Comparison of ENCODE assay signal across 8 cellular contexts in genomic region chr15:51037474-51037873, GRCh38. TPM values are rescaled to one million over a fixed set of nuclear protein-coding genes. Genes with fewer than 3 reads are reported as not detected.
A peak's percentile ranks its signal among the peaks of the same experiment; 100 is the strongest.
DNase-seq lines count a peak whose midpoint lies in the region; ATAC-seq and TF ChIP-seq lines count a peak whose summit lies in the region.
"Not testable (repeated sequence)": the region's sequence is repeated elsewhere in the genome, so short reads cannot be mapped to it uniquely, and the experiment has no call there.

No MANE protein-coding gene starts in this region.

- H3K36me3 Mint-ChIP-seq in CD8-positive, alpha-beta memory T cell; activated CD4-positive, alpha-beta T cell treated with anti-CD3 and anti-CD28 coated beads, Interleukin-2, amount 10 ng/mL, durations not matched to agents 24 days and 14 days (ENCODE audit: low read depth); mesothelial cell of epicardium; osteocyte (ENCODE audit: unreplicated experiment): not testable (repeated sequence)

- H3K4me1 ChIP-seq in CD8-positive, alpha-beta memory T cell (ENCODE audit: insufficient read depth, low read length): not testable (repeated sequence)
- H3K4me1 ChIP-seq in HCT116 (ENCODE audit: control insufficient read depth in 1 of 2, insufficient read depth in 2 of 2, low read length in 2 of 2): peaks cover 9 to 11% of the 10 kb centered on the region in 2 experiments

- not testable (repeated sequence) for H3K9me3 ChIP-seq in CD8-positive, alpha-beta memory T cell (ENCODE audit: low read length); HCT116 (ENCODE audit: control insufficient read depth in 1 of 2, insufficient read depth in 1 of 2, low read depth in 1 of 2, low read length in 2 of 2)

- not testable (repeated sequence) for H3K27ac Mint-ChIP-seq in CD8-positive, alpha-beta memory T cell; activated CD4-positive, alpha-beta T cell treated with anti-CD3 and anti-CD28 coated beads, Interleukin-2, amount 10 ng/mL, durations not matched to agents 24 days and 14 days; mesothelial cell of epicardium; osteocyte (ENCODE audit: unreplicated experiment)

- H3K9ac ChIP-seq in HCT116 (ENCODE audit: low read length): peak overlapping the region; percentile 65

- TF ChIP-seq RAD21 in HCT116 (IDR thresholded peaks at IDR 0.05; ENCODE audit: low read depth): not testable (repeated sequence)

- not testable (repeated sequence) for H4K20me1 ChIP-seq in HCT116 (ENCODE audit: insufficient read depth)

- POLR2A ChIA-PET in CD8-positive, alpha-beta memory T cell (lab: Charles Lee); HCT116 (lab: Charles Lee): not testable (repeated sequence)

- H3K9me3 Mint-ChIP-seq in CD8-positive, alpha-beta memory T cell; activated CD4-positive, alpha-beta T cell treated with anti-CD3 and anti-CD28 coated beads, Interleukin-2, amount 10 ng/mL, durations not matched to agents 24 days and 14 days; mesothelial cell of epicardium; osteocyte (ENCODE audit: unreplicated experiment): not testable (repeated sequence)

- BruUV-seq in HCT116 (replicated peaks; lab: Mats Ljungman, UMichigan): TSS peak; percentile 65

- intact Hi-C loops in HCT116 (cut with micrococcal nuclease); activated CD4-positive, alpha-beta T cell treated with anti-CD3 and anti-CD28 coated beads, Interleukin-2, amount 10 ng/mL, durations not matched to agents 24 days and 14 days (cut with micrococcal nuclease): not testable (repeated sequence)

- peak overlapping the region; percentile 16 for H3K27ac ChIP-seq in CD8-positive, alpha-beta memory T cell (ENCODE audit: low read depth, low read length)
- H3K27ac ChIP-seq in HCT116 (ENCODE audit: low read depth, low read length): peak overlapping the region; percentile 67

- RAD21 ChIA-PET in HCT116 (lab: Charles Lee; ENCODE audit: low non-redundant PET in 1 of 2, low total read pairs in 2 of 2, uncharacterized antibody in 2 of 2, unreplicated experiment in 2 of 2): not testable (repeated sequence)

- not testable (repeated sequence) for H3K27me3 Mint-ChIP-seq in CD8-positive, alpha-beta memory T cell; activated CD4-positive, alpha-beta T cell treated with anti-CD3 and anti-CD28 coated beads, Interleukin-2, amount 10 ng/mL, durations not matched to agents 24 days and 14 days; mesothelial cell of epicardium (ENCODE audit: low read depth); osteocyte (ENCODE audit: unreplicated experiment)

- not testable (repeated sequence) for TF ChIP-seq CTCF in HCT116 (IDR thresholded peaks at IDR 0.05 in 2 of 3, conservative IDR thresholded peaks at IDR 0.05 in 1 of 3; ENCODE audit: borderline replicate concordance in 1 of 3, insufficient read depth in 1 of 3, low read depth in 2 of 3, low read length in 2 of 3); fibroblast of villous mesenchyme (IDR thresholded peaks at IDR 0.05; ENCODE audit: insufficient read depth, low read depth, low read length); mesothelial cell of epicardium (IDR thresholded peaks at IDR 0.05; ENCODE audit: unreplicated experiment); osteocyte (IDR thresholded peaks at IDR 0.05)

- H3K9me2 ChIP-seq in HCT116 (ENCODE audit: insufficient read depth): not testable (repeated sequence)

- CTCF ChIA-PET in CD8-positive, alpha-beta memory T cell (lab: Charles Lee); HCT116 (lab: Charles Lee): not testable (repeated sequence)

- H2AFZ ChIP-seq in HCT116 (ENCODE audit: low read depth, low read length, poor library complexity, severe bottlenecking): peak overlapping the region; percentile 88

- not testable (repeated sequence) for H3K27me3 ChIP-seq in CD8-positive, alpha-beta memory T cell (ENCODE audit: insufficient read depth, low read length, poor library complexity, severe bottlenecking); HCT116 (ENCODE audit: insufficient read depth, low read length)

- TF ChIP-seq POLR2A in HCT116 (IDR thresholded peaks at IDR 0.05; ENCODE audit: borderline replicate concordance, extremely low read depth, insufficient read depth, insufficient read length): not testable (repeated sequence)

- ATAC-seq in HCT116: peak; percentile 61

- H3K4me1 Mint-ChIP-seq in CD8-positive, alpha-beta memory T cell; activated CD4-positive, alpha-beta T cell treated with anti-CD3 and anti-CD28 coated beads, Interleukin-2, amount 10 ng/mL, durations not matched to agents 24 days and 14 days; mesothelial cell of epicardium; osteocyte (ENCODE audit: unreplicated experiment): not testable (repeated sequence)

- not testable (repeated sequence) for H3K4me3 Mint-ChIP-seq in CD8-positive, alpha-beta memory T cell; activated CD4-positive, alpha-beta T cell treated with anti-CD3 and anti-CD28 coated beads, Interleukin-2, amount 10 ng/mL, durations not matched to agents 24 days and 14 days
- H3K4me3 Mint-ChIP-seq in mesothelial cell of epicardium (peak overlapping the region; percentile 14), osteocyte (ENCODE audit: unreplicated experiment) (peak overlapping the region; percentile 31)

- DNase-seq in CD8-positive, alpha-beta memory T cell; HCT116 (ENCODE audit: low read depth, low spot score); fibroblast of villous mesenchyme (ENCODE audit: low read depth); mesothelial cell of epicardium (ENCODE audit: low spot score in 2 of 2, unreplicated experiment in 2 of 2); osteocyte (ENCODE audit: extremely low spot score, unreplicated experiment): not testable (repeated sequence)
- peak; percentile 5 for DNase-seq in NCI-H146 treated with DMSO at 0.1 percent for 48 hours (lab: John Stamatoyannopoulos, UW; ENCODE audit: unreplicated experiment)
- peak; percentile 5 for DNase-seq in NCI-H748 treated with DMSO at 0.1 percent for 48 hours (lab: John Stamatoyannopoulos, UW)
- DNase-seq in activated CD4-positive, alpha-beta T cell treated with anti-CD3 and anti-CD28 coated beads, Interleukin-2, amount 10 ng/mL, durations not matched to agents 24 days and 14 days: peak; percentile 2

- not testable (repeated sequence) for H3K4me3 ChIP-seq in CD8-positive, alpha-beta memory T cell (ENCODE audit: low read length)
- H3K4me3 ChIP-seq in HCT116 (replicated peaks in 1 of 2; ENCODE audit: low read depth in 1 of 2, low read length in 2 of 2) (peak overlapping the region; percentile 63 to 66), fibroblast of villous mesenchyme (ENCODE audit: low read depth, low read length) (peak overlapping the region; percentile 55)

- not testable (repeated sequence) for H3K36me3 ChIP-seq in CD8-positive, alpha-beta memory T cell (ENCODE audit: insufficient read depth, low read length); HCT116 (ENCODE audit: control insufficient read depth in 1 of 2, insufficient read depth in 2 of 2, low read length in 2 of 2)

- H3K4me2 ChIP-seq in HCT116 (ENCODE audit: low read length): peak overlapping the region; percentile 82

- peaks cover 26% of the 10 kb centered on the region for H3K79me2 ChIP-seq in HCT116 (ENCODE audit: insufficient read depth, low read length)

TF ChIP-seq in HCT116, 20 proteins besides CTCF, POLR2A, EP300 and RAD21:
- peak; percentile 41 for TF ChIP-seq YY1 (IDR thresholded peaks at IDR 0.05; ENCODE audit: extremely low read depth, insufficient replicate concordance, low read depth, low read length)

RNA-seq across cellular contexts. Expression of gene TNFAIP8L3, which starts 57.2 kb away (rescaled TPM):
- 1 to 10 TPM; 1.7 to 2.1 TPM for total RNA-seq in CD8-positive, alpha-beta memory T cell
- polyA plus RNA-seq in CD8-positive, alpha-beta memory T cell: not detected
- total RNA-seq in HCT116 (2021; ENCODE audit: unreplicated experiment): 0.47 TPM
- 0.06 and 0.30 TPM in 2 replicates for polyA plus RNA-seq in HCT116 (2012)
- 0.52 and 0.77 TPM in 2 replicates for total RNA-seq in activated CD4-positive, alpha-beta T cell treated with anti-CD3 and anti-CD28 coated beads, Interleukin-2, amount 10 ng/mL, durations not matched to agents 24 days and 14 days
- total RNA-seq in fibroblast of villous mesenchyme: 0.43 and 0.64 TPM in 2 replicates
- total RNA-seq in mesothelial cell of epicardium: 0.31 to 0.75 TPM (median 0.61 TPM) in 3 replicates
- total RNA-seq in osteocyte: 0.31 and 0.35 TPM in 2 replicates
